8 cellular contexts compared by ENCODE assay signal in genomic region chr19:35266149-35266903, GRCh38. TPM values are rescaled to one million over a fixed set of nuclear protein-coding genes. Genes with fewer than 3 reads are reported as not detected.
DNase-seq lines count a peak whose midpoint lies in the region; ATAC-seq, FAIRE-seq and TF ChIP-seq lines count a peak whose summit lies in the region.

No MANE protein-coding gene starts in this region.

- peak overlapping the region; percentile 95; the same call in 1 of the 2 replicates for H3K9ac ChIP-seq in KMS-11
- H3K9ac ChIP-seq in mucosa of rectum (ENCODE audit: low read depth in 1 of 2, low read length in 2 of 2) = no peak overlapping the region

- ATAC-seq in A549 (no peak), GM18873 (IDR thresholded peaks at IDR 0.05; ENCODE audit: low FRiP score, unreplicated experiment) (no peak), HG02970 (IDR thresholded peaks at IDR 0.05; ENCODE audit: low FRiP score, unreplicated experiment) (no peak)

- H3K36me3 ChIP-seq in KMS-11 (ENCODE audit: insufficient read depth) = no peaks in the 10 kb centered on the region
- peaks cover 26 to 37% of the 10 kb centered on the region in 2 donors for H3K36me3 ChIP-seq in mucosa of rectum (ENCODE audit: control insufficient read depth in 2 of 2, insufficient read depth in 2 of 2, low read length in 2 of 2)

- H3K4me2 ChIP-seq in A549 (peak overlapping the region; percentile 93), KMS-11 (peak overlapping the region; percentile 74; the same call in 1 of the 2 replicates)

- H3K4me1 ChIP-seq in A549 (peaks cover 14% of the 10 kb centered on the region), KMS-11 (ENCODE audit: low read depth, poor library complexity, severe bottlenecking) (peaks cover 9% of the 10 kb centered on the region), mucosa of rectum (ENCODE audit: control insufficient read depth in 2 of 2, insufficient read depth in 2 of 2, low read length in 2 of 2) (peaks cover 11 to 15% of the 10 kb centered on the region in 2 donors)

- H3K27ac ChIP-seq in A549 (peak overlapping the region; percentile 97 to 99; a peak in 5 of 6 replicates), KMS-11 (no peak overlapping the region), caudate nucleus (ENCODE audit: low read depth, low read length) (peak overlapping the region; percentile 89), mucosa of rectum (ENCODE audit: low read depth in 2 of 2, low read length in 2 of 2) (peak overlapping the region in 1 of 2 donors; percentile 88)

- no peaks in the 10 kb centered on the region for H4K20me1 ChIP-seq in KMS-11 (ENCODE audit: insufficient read depth)

- H2AFZ ChIP-seq in KMS-11 (ENCODE audit: low read depth) = peak overlapping the region; percentile 60; the same call in 1 of the 2 replicates

- no peak for DNase-seq in A549 (ENCODE audit: low read depth in 1 of 2, low spot score in 1 of 2)
- DNase-seq in caudate nucleus (lab: John Stamatoyannopoulos, UW) = no peak
- DNase-seq in cortex of kidney (lab: John Stamatoyannopoulos, UW) = no peak
- no peak for DNase-seq in NCI-H748 (lab: John Stamatoyannopoulos, UW; ENCODE audit: unreplicated experiment)

- no peak for TF ChIP-seq RAD21 in A549 (conservative IDR thresholded peaks at IDR 0.05 in 1 of 2, IDR thresholded peaks at IDR 0.05 in 1 of 2)

- no peak for TF ChIP-seq EP300 in A549 (IDR thresholded peaks at IDR 0.05)

- POLR2A ChIA-PET in A549 (lab: Yijun Ruan, JAX) = no interaction called here

- H3K4me3 ChIP-seq in A549 = peak overlapping the region; percentile 81
- no peak overlapping the region for H3K4me3 ChIP-seq in KMS-11 (IDR thresholded peaks at IDR 0.05; ENCODE audit: insufficient read depth, low read depth, low read length)
- peak overlapping the region; percentile 87 for H3K4me3 ChIP-seq in mucosa of rectum (ENCODE audit: low read length in 2 of 2)

- H3K27me3 ChIP-seq in KMS-11 (ENCODE audit: insufficient read depth, low read depth) (no peaks in the 10 kb centered on the region), mucosa of rectum (ENCODE audit: control insufficient read depth in 2 of 2, insufficient read depth in 2 of 2, low read length in 2 of 2) (no peaks in the 10 kb centered on the region)

- 93% methylated on average over 20 of the region's 20 CpGs for WGBS in A549 (ENCODE audit: missing lambda C conversion rate)

- TF ChIP-seq POLR2A in A549 (IDR thresholded peaks at IDR 0.05; ENCODE audit: low read length) = peak; percentile 41

- no peaks in the 10 kb centered on the region for H3K9me3 ChIP-seq in A549
- no peaks in the 10 kb centered on the region for H3K9me3 ChIP-seq in mucosa of rectum (ENCODE audit: control insufficient read depth in 2 of 2, low read length in 2 of 2)

- no peak for FAIRE-seq in A549 (lab: Jason Lieb, UNC)

- CTCF ChIA-PET in A549 (lab: Yijun Ruan, JAX) = interaction anchor here (0.8 to 5.6 kb wide), 14 partner anchors 8 to 222 kb away, joined by 3 to 97 read pairs (median 4); partner anchors contain the start of genes FXYD7, HAMP and LGI4

- H3K79me2 ChIP-seq in KMS-11 (ENCODE audit: insufficient read depth, low read depth) = 0 out of 2 replicates have a peak, but pooled peaks cover 10% of the 10 kb centered on the region

- no peak for TF ChIP-seq CTCF in A549 (IDR thresholded peaks at IDR 0.05)
- TF ChIP-seq CTCF in KMS-11 (conservative IDR thresholded peaks at IDR 0.05; ENCODE audit: low read depth, low read length) = no peak

TF ChIP-seq in A549, 52 proteins besides CTCF, POLR2A, EP300 and RAD21:
- TF ChIP-seq NPAS2 (CRISPR knock-in tag; IDR thresholded peaks at IDR 0.05; ENCODE audit: borderline replicate concordance) = no peak
- TF ChIP-seq EHMT2 (IDR thresholded peaks at IDR 0.05; ENCODE audit: low read depth) = no peak
- no peak for TF ChIP-seq ATOH8 (CRISPR knock-in tag; IDR thresholded peaks at IDR 0.05; ENCODE audit: low read depth)
- 0 out of 2 replicates have a peak, but pooled peaks have one; percentile 53 for TF ChIP-seq PBX3 (IDR thresholded peaks at IDR 0.05)
- TF ChIP-seq CEBPB (IDR thresholded peaks at IDR 0.05) = no peak
- 0 out of 2 replicates have a peak, but pooled peaks have one; percentile 10 for TF ChIP-seq GATA3 (IDR thresholded peaks at IDR 0.05; ENCODE audit: borderline replicate concordance)

RNA-seq across cellular contexts. Expression of gene USF2, which starts 2.4 kb away (rescaled TPM):
- polyA plus RNA-seq in A549 (2011; rRNA removed) (91.8 and 118 TPM in 2 replicates), A549 (2017; fragmentation: RNase III; extraction: RNeasy Plus Mini Kit Qiagen cat#74134 plus additional on column Dnase treatment) (124 to 141 TPM (median 141 TPM) in 3 replicates)
- 228 and 240 TPM in 2 replicates for polyA plus RNA-seq in A549 (2012; cell fraction: cytosol; rRNA removed)
- polyA plus RNA-seq in A549 (2012; cell fraction: nucleus; rRNA removed) = 225 and 296 TPM in 2 replicates
- 85.3 and 97.1 TPM in 2 replicates for polyA minus RNA-seq in A549 (2011; rRNA and poly(A)+ RNA removed)

RNA-seq across cellular contexts. Expression of gene HAMP, which starts 16.0 kb away (rescaled TPM):
- polyA plus RNA-seq in A549 (2011; rRNA removed) (not detected in 2 replicates), A549 (2017; fragmentation: RNase III; extraction: RNeasy Plus Mini Kit Qiagen cat#74134 plus additional on column Dnase treatment) (0.03 TPM in 1 of 3 replicates, not detected in the others)
- not detected in 2 replicates for polyA plus RNA-seq in A549 (2012; cell fraction: cytosol; rRNA removed)
- 0.22 TPM in 2 replicates for polyA plus RNA-seq in A549 (2012; cell fraction: nucleus; rRNA removed)
- not detected in 2 replicates for polyA minus RNA-seq in A549 (2011; rRNA and poly(A)+ RNA removed)

RNA-seq across cellular contexts. Expression of gene LSR, which starts 17.5 kb away (rescaled TPM):
- 2.1 and 2.5 TPM in 2 replicates for polyA plus RNA-seq in A549 (2011; rRNA removed)
- polyA plus RNA-seq in A549 (2012; cell fraction: cytosol; rRNA removed) = 2.9 and 3.8 TPM in 2 replicates
- 2.6 and 5.1 TPM in 2 replicates for polyA plus RNA-seq in A549 (2012; cell fraction: nucleus; rRNA removed)
- polyA plus RNA-seq in A549 (2017; fragmentation: RNase III; extraction: RNeasy Plus Mini Kit Qiagen cat#74134 plus additional on column Dnase treatment) = 3.6 to 4.7 TPM (median 4.4 TPM) in 3 replicates
- 7.4 and 9.1 TPM in 2 replicates for polyA minus RNA-seq in A549 (2011; rRNA and poly(A)+ RNA removed)

RNA-seq across cellular contexts. Expression of gene MAG, which starts 25.6 kb away (rescaled TPM):
- polyA plus RNA-seq in A549 (2011; rRNA removed) = not detected in 2 replicates
- not detected in 2 replicates for polyA plus RNA-seq in A549 (2012; cell fraction: cytosol; rRNA removed)
- polyA plus RNA-seq in A549 (2012; cell fraction: nucleus; rRNA removed) = not detected in 2 replicates
- not detected in 3 replicates for polyA plus RNA-seq in A549 (2017; fragmentation: RNase III; extraction: RNeasy Plus Mini Kit Qiagen cat#74134 plus additional on column Dnase treatment)
- polyA minus RNA-seq in A549 (2011; rRNA and poly(A)+ RNA removed) = not detected in 2 replicates

RNA-seq across cellular contexts. Expression of gene FAM187B, which starts 37.8 kb away (rescaled TPM):
- polyA plus RNA-seq in A549 (2011; rRNA removed) = not detected in 2 replicates
- not detected in 2 replicates for polyA plus RNA-seq in A549 (2012; cell fraction: cytosol; rRNA removed)
- polyA plus RNA-seq in A549 (2012; cell fraction: nucleus; rRNA removed) = not detected in 2 replicates
- not detected in 3 replicates for polyA plus RNA-seq in A549 (2017; fragmentation: RNase III; extraction: RNeasy Plus Mini Kit Qiagen cat#74134 plus additional on column Dnase treatment)
- polyA minus RNA-seq in A549 (2011; rRNA and poly(A)+ RNA removed) = not detected in 2 replicates
